In genomic region chr19:18507727-18508440, GRCh38 we compare ENCODE assay signal across 9 cellular contexts. TPM values are rescaled to one million over a fixed set of nuclear protein-coding genes. Genes with fewer than 3 reads are reported as not detected.
A peak's percentile ranks its signal among the peaks of the same experiment; 100 is the strongest.
DNase-seq lines count a peak whose midpoint lies in the region; ATAC-seq and TF ChIP-seq lines count a peak whose summit lies in the region.
"Had no signal": no experiment of that assay in that cellular context is flagged by ENCODE, and none has a peak within 500 bp of the region (broad histone marks: within the 10 kb centered on the region; RNA-seq: fewer than 3 reads in every experiment).

No MANE protein-coding gene starts in this region.

- H3K9me3 ChIP-seq in ascending aorta: no peaks in the 10 kb centered on the region
- H3K9me3 ChIP-seq: MG63 had no signal

- H3K36me3 ChIP-seq in ascending aorta: no peaks in the 10 kb centered on the region

- no peak for ATAC-seq in stimulated activated naive CD8-positive, alpha-beta T cell treated with anti-CD3 and anti-CD28 coated beads, Interleukin-15, amount 100 ng/mL, for 72 hours
- ATAC-seq in HG03378 (IDR thresholded peaks at IDR 0.05; ENCODE audit: unreplicated experiment): no peak

- peak overlapping the region; percentile 69 to 79 (median 73) for H3K4me3 Mint-ChIP-seq in immature natural killer cell
- H3K4me3 Mint-ChIP-seq in stimulated activated naive CD8-positive, alpha-beta T cell treated with anti-CD3 and anti-CD28 coated beads, Interleukin-15, amount 100 ng/mL, for 72 hours: peak overlapping the region; percentile 37 to 72

- no peaks in the 10 kb centered on the region for H3K27me3 ChIP-seq in ascending aorta
- H3K27me3 ChIP-seq: MG63 had no signal

- no peak for TF ChIP-seq CTCF in ascending aorta (IDR thresholded peaks at IDR 0.05)

- H3K27ac ChIP-seq in ascending aorta: peak overlapping the region; percentile 60 to 68

- peak; percentile 67 for DNase-seq in M059J (ENCODE audit: low read depth)
- no peak for DNase-seq in ascending aorta (ENCODE audit: low spot score in 2 of 2)
- DNase-seq in immature natural killer cell: no peak
- no peak for DNase-seq in stimulated activated naive CD8-positive, alpha-beta T cell treated with anti-CD3 and anti-CD28 coated beads, Interleukin-15, amount 100 ng/mL, for 72 hours
- DNase-seq in NCI-H446 treated with DMSO at 0.1 percent for 48 hours (lab: John Stamatoyannopoulos, UW): no peak
- DNase-seq in effector CD4-positive, alpha-beta T cell: no peak
- DNase-seq: left cardiac atrium had no signal

- H3K9me3 Mint-ChIP-seq in immature natural killer cell: no peaks in the 10 kb centered on the region
- no peaks in the 10 kb centered on the region for H3K9me3 Mint-ChIP-seq in stimulated activated naive CD8-positive, alpha-beta T cell treated with anti-CD3 and anti-CD28 coated beads, Interleukin-15, amount 100 ng/mL, for 72 hours

- peaks cover 2 to 23% (median 8%) of the 10 kb centered on the region in 3 donors for H3K27me3 Mint-ChIP-seq in immature natural killer cell (ENCODE audit: low read depth in 3 of 3)
- no peaks in the 10 kb centered on the region for H3K27me3 Mint-ChIP-seq in stimulated activated naive CD8-positive, alpha-beta T cell treated with anti-CD3 and anti-CD28 coated beads, Interleukin-15, amount 100 ng/mL, for 72 hours

- H3K4me1 ChIP-seq in ascending aorta: peaks cover 40 to 82% of the 10 kb centered on the region in 2 donors

- H3K36me3 Mint-ChIP-seq in immature natural killer cell: no peaks in the 10 kb centered on the region

- peaks cover 58 to 69% of the 10 kb centered on the region in 2 donors for H3K4me1 Mint-ChIP-seq in immature natural killer cell
- H3K4me1 Mint-ChIP-seq in stimulated activated naive CD8-positive, alpha-beta T cell treated with anti-CD3 and anti-CD28 coated beads, Interleukin-15, amount 100 ng/mL, for 72 hours: peaks cover 76% of the 10 kb centered on the region

- peak overlapping the region; percentile 79 to 89 (median 86) for H3K27ac Mint-ChIP-seq in immature natural killer cell
- peak overlapping the region; percentile 42 to 93 for H3K27ac Mint-ChIP-seq in stimulated activated naive CD8-positive, alpha-beta T cell treated with anti-CD3 and anti-CD28 coated beads, Interleukin-15, amount 100 ng/mL, for 72 hours

- intact Hi-C loops in ascending aorta (cut with DNase I): no loop called here

- H3K4me3 ChIP-seq in ascending aorta: no peak overlapping the region
- H3K4me3 ChIP-seq: MG63 had no signal

RNA-seq across cellular contexts. Expression of gene ELL, which starts 14.0 kb away (rescaled TPM):
- 7.5 and 15.4 TPM in 2 replicates for total RNA-seq in M059J (2014; rRNA removed; shearing (Covaris generic))
- total RNA-seq in ascending aorta: 30.5 TPM
- 10 to 100 TPM in 2 of 3 donors, 1 to 10 TPM in 1; 9.1 to 21.1 (median 11.1) TPM for polyA plus RNA-seq in immature natural killer cell

RNA-seq across cellular contexts. Expression of gene FKBP8, which starts 35.5 kb away (rescaled TPM):
- 209 and 297 TPM in 2 replicates for total RNA-seq in M059J (2014; rRNA removed; shearing (Covaris generic))
- 395 TPM for total RNA-seq in ascending aorta
- 100 to 1,000 TPM in 1 of 3 donors, 10 to 100 TPM in 2; 85.7 to 137 (median 94.5) TPM for polyA plus RNA-seq in immature natural killer cell

RNA-seq across cellular contexts. Expression of gene KXD1, which starts 49.8 kb away (rescaled TPM):
- 114 and 124 TPM in 2 replicates for total RNA-seq in M059J (2014; rRNA removed; shearing (Covaris generic))
- total RNA-seq in ascending aorta: 178 TPM
- 100 to 1,000 TPM in 1 of 3 donors, 10 to 100 TPM in 2; 85.9 to 134 (median 93.0) TPM for polyA plus RNA-seq in immature natural killer cell
